In genomic region chr9:112081918-112082729, GRCh38 we compare ENCODE assay signal across 17 cellular contexts.
"Had no signal": no experiment of that assay in that cellular context is flagged by ENCODE, and none has a peak within 500 bp of the region (broad histone marks: within the 10 kb centered on the region; RNA-seq: fewer than 3 reads in every experiment).

No MANE protein-coding gene starts in this region.

- FAIRE-seq: colon, frontal cortex, small intestine had no signal

- H3K4me3 ChIP-seq: mucosa of descending colon had no signal

- H3K9me3 ChIP-seq: mucosa of descending colon had no signal

- DNase-seq: activated CD4-positive, alpha-beta T cell treated with anti-CD3 and anti-CD28 coated beads, Interleukin-2, amount 10 ng/mL, durations not matched to agents 7 days and 5 days; activated CD8-positive, alpha-beta T cell treated with anti-CD3 and anti-CD28 coated beads, Interleukin-2, amount 10 ng/mL, durations not matched to agents 7 days and 5 days; activated naive CD4-positive, alpha-beta T cell treated with anti-CD3 and anti-CD28 coated beads for 36 hours; activated T-cell treated with anti-CD3 and anti-CD28 coated beads, Interleukin-2, amount 50 U/mL, for 24 hours; anterior cingulate cortex; caudate nucleus; head of caudate nucleus; left ventricle myocardium superior; mucosa of descending colon; naive B cell; small intestine; stimulated activated CD4-positive, alpha-beta T cell treated with anti-CD3 and anti-CD28 coated beads, Interleukin-4, amount 100 ng/mL, for 4 hours; stimulated activated naive B cell treated with anti-CD40 and anti-IgM and Interleukin-4, amounts not matched to agents 10 μg/mL and 1 μg/mL and 100 μg/mL, for 72 hours; T1000 had no signal

- ATAC-seq: activated CD8-positive, alpha-beta T cell treated with anti-CD3 and anti-CD28 coated beads, Interleukin-2, amount 10 ng/mL, durations not matched to agents 7 days and 5 days; left ventricle myocardium superior; mucosa of descending colon; SK-N-SH treated with all-trans-retinoic acid at 6 μM for 48 hours; stimulated activated naive B cell treated with anti-CD40 and anti-IgM and Interleukin-4, amounts not matched to agents 10 μg/mL and 1 μg/mL and 100 μg/mL, for 72 hours had no signal
